1 cellular context compared by ENCODE assay signal in the genomic region with DNA sequence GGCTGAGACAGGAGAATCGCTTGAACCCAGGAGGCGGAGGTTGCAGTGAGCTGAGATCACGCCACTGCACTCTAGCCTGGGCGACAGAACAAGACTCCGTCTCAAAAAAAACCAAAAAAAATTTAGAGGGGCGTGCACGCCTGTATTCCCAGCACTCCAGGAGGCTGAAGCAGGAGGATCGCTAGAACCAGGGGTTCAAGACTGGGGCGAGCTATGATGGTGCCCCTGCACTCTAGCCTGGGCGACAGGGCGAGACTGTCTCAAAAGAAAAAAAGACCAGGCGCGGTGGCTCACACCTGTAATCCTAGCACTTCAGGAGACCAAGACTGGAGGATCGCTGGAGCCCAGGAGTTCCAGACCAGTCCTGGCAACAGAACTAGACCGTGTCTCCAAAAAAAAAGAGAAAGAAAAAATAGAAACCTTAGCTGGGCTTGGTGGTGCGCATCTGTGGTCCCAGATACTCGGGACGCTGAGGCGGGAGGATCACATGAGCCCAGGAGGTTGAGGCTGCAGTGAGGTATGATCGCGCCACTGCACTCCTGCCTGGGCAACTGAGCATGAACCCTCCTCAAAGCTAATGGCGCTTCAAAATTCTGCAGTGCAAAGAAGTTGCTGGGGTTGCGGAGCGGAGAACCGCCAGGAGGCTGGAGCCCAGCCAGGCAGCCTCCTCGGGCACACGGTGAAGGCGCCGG.
TF ChIP-seq lines count a peak whose summit lies in the region.

No MANE protein-coding gene starts in this region.

TF ChIP-seq in HepG2, 621 proteins besides CTCF, POLR2A, EP300 and RAD21 (continued from another document and continues in another):
- TF ChIP-seq ZNF597 (CRISPR knock-in tag; IDR thresholded peaks at IDR 0.05) (no peak), ZNF17 (CRISPR knock-in tag; IDR thresholded peaks at IDR 0.05) (no peak), THRA (CRISPR knock-in tag; IDR thresholded peaks at IDR 0.05; ENCODE audit: borderline replicate concordance) (no peak), ZNF607 (CRISPR knock-in tag; IDR thresholded peaks at IDR 0.05; ENCODE audit: borderline replicate concordance) (peak; percentile 7; the same call in 1 of the 2 replicates), SNAPC2 (CRISPR knock-in tag; IDR thresholded peaks at IDR 0.05) (no peak), SP1 (IDR thresholded peaks at IDR 0.05) (no peak), SP1 (CRISPR knock-in tag; IDR thresholded peaks at IDR 0.05) (0 out of 2 replicates have a peak, but pooled peaks have one; percentile 8), ZNF879 (CRISPR knock-in tag; IDR thresholded peaks at IDR 0.05) (0 out of 2 replicates have a peak, but pooled peaks have one; percentile 30), ZNF317 (CRISPR knock-in tag; IDR thresholded peaks at IDR 0.05) (no peak), ZBTB38 (CRISPR knock-in tag; IDR thresholded peaks at IDR 0.05) (0 out of 2 replicates have a peak, but pooled peaks have one; percentile 10), KLF9 (CRISPR knock-in tag; IDR thresholded peaks at IDR 0.05; ENCODE audit: low read depth) (no peak), ZBTB40 (IDR thresholded peaks at IDR 0.05) (no peak), ZBTB40 (CRISPR knock-in tag; IDR thresholded peaks at IDR 0.05) (peak; percentile 31), MEIS2 (CRISPR knock-in tag; IDR thresholded peaks at IDR 0.05) (no peak), STAG1 (CRISPR knock-in tag; IDR thresholded peaks at IDR 0.05) (no peak), ZNF709 (CRISPR knock-in tag; IDR thresholded peaks at IDR 0.05) (peak; percentile 40; the same call in 1 of the 2 replicates), IRF9 (CRISPR knock-in tag; IDR thresholded peaks at IDR 0.05; ENCODE audit: borderline replicate concordance) (no peak), ZMAT3 (CRISPR knock-in tag; conservative IDR thresholded peaks at IDR 0.05) (peak; percentile 24; the same call in 1 of the 2 replicates), ZSCAN21 (CRISPR knock-in tag; IDR thresholded peaks at IDR 0.05; ENCODE audit: borderline replicate concordance) (peak; percentile 22; the same call in 1 of the 2 replicates), TCF7L2 (IDR thresholded peaks at IDR 0.05; ENCODE audit: low read depth, low read length) (no peak), ZFP36L2 (CRISPR knock-in tag; IDR thresholded peaks at IDR 0.05) (no peak), RBM22 (optimal IDR thresholded peaks at IDR 0.05; ENCODE audit: low read length) (peak; percentile 17), BCLAF1 (IDR thresholded peaks at IDR 0.05) (no peak), ZNF839 (CRISPR knock-in tag; IDR thresholded peaks at IDR 0.05; ENCODE audit: borderline replicate concordance) (no peak), ZNF3 (CRISPR knock-in tag; IDR thresholded peaks at IDR 0.05) (no peak), ZFP90 (CRISPR knock-in tag; IDR thresholded peaks at IDR 0.05; ENCODE audit: borderline replicate concordance) (no peak), ZNF276 (CRISPR knock-in tag; IDR thresholded peaks at IDR 0.05; ENCODE audit: low read depth) (0 out of 2 replicates have a peak, but pooled peaks have one; percentile 1), SIX4 (CRISPR knock-in tag; IDR thresholded peaks at IDR 0.05) (0 out of 2 replicates have a peak, but pooled peaks have one; percentile 11), ZNF510 (CRISPR knock-in tag; IDR thresholded peaks at IDR 0.05; ENCODE audit: low read depth) (no peak), SMAD9 (CRISPR knock-in tag; IDR thresholded peaks at IDR 0.05) (0 out of 2 replicates have a peak, but pooled peaks have one; percentile 9), SALL1 (CRISPR knock-in tag; IDR thresholded peaks at IDR 0.05) (peak; percentile 65)
- TF ChIP-seq, protein P1, sequence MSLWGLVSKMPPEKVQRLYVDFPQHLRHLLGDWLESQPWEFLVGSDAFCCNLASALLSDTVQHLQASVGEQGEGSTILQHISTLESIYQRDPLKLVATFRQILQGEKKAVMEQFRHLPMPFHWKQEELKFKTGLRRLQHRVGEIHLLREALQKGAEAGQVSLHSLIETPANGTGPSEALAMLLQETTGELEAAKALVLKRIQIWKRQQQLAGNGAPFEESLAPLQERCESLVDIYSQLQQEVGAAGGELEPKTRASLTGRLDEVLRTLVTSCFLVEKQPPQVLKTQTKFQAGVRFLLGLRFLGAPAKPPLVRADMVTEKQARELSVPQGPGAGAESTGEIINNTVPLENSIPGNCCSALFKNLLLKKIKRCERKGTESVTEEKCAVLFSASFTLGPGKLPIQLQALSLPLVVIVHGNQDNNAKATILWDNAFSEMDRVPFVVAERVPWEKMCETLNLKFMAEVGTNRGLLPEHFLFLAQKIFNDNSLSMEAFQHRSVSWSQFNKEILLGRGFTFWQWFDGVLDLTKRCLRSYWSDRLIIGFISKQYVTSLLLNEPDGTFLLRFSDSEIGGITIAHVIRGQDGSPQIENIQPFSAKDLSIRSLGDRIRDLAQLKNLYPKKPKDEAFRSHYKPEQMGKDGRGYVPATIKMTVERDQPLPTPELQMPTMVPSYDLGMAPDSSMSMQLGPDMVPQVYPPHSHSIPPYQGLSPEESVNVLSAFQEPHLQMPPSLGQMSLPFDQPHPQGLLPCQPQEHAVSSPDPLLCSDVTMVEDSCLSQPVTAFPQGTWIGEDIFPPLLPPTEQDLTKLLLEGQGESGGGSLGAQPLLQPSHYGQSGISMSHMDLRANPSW (CRISPR knock-in tag; IDR thresholded peaks at IDR 0.05; ENCODE audit: borderline replicate concordance): 0 out of 2 replicates have a peak, but pooled peaks have one; percentile 20
- TF ChIP-seq, protein P2, sequence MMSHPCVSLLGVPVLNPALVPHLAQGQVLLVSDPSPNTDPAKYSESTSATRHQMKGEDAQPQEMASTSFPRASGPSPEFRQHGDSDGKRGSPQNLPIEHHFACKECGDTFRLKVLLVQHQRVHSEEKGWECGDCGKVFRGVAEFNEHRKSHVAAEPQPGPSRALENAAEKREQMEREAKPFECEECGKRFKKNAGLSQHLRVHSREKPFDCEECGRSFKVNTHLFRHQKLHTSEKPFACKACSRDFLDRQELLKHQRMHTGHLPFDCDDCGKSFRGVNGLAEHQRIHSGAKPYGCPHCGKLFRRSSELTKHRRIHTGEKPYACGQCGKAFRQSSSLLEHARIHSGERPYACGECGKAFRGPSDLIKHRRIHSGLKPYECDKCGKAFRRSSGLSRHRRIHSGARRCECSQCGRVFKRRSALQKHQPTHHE (CRISPR knock-in tag; IDR thresholded peaks at IDR 0.05; ENCODE audit: borderline replicate concordance): no peak
